13 cellular contexts compared by ENCODE assay signal in the genomic region with DNA sequence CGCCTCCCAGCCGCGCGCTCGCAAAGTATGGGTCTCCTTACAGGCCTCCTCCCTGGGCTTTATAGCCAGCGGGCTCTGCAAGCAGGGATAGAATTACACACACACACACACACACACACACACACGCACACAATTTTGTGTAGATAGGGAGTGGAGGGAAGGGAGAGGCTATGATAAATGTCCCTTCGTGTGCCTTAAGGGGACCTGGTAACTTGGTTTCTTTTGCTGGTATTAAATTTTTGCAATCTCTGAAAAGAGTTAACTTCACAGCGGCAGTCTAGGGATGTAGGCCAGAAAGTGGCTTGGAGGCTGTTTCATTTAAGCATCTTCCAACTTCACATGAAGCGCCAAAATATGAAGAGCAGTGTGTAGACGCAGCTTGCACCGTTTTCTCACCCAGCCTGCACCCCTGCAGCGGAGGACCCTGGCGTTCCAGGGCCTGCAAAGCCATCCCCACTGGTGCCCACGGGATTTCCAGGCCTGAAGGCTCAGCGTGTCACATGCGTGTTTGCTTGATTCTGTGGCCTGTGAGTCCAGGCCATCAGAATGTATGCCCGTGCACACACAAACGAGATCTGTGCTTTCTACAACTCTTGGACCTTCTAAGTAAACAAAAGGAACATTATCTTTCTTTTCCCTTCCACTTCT.
DNase-seq lines count a peak whose midpoint lies in the region; ATAC-seq and TF ChIP-seq lines count a peak whose summit lies in the region.
"Had no signal": no experiment of that assay in that cellular context is flagged by ENCODE, and none has a peak within 500 bp of the region (broad histone marks: within the 10 kb centered on the region; RNA-seq: fewer than 3 reads in every experiment).

No MANE protein-coding gene starts in this region.

- H3K4me1 Mint-ChIP-seq in endothelial cell (ENCODE audit: unreplicated experiment) (peaks cover 3% of the 10 kb centered on the region), nephron progenitor cell (peaks cover 21% of the 10 kb centered on the region), HFFc6 (ENCODE audit: low read depth) (no peaks in the 10 kb centered on the region)

- POLR2A ChIA-PET in HEK293 (lab: Yijun Ruan, JAX): interaction anchor here (0.7 to 2.6 kb wide), 9 partner anchors 11 to 334 kb away, joined by 3 to 12 read pairs (median 6); no protein-coding TSS in a partner anchor

- no peak for ATAC-seq in HG03378 (IDR thresholded peaks at IDR 0.05; ENCODE audit: unreplicated experiment)
- ATAC-seq: CD8-positive, alpha-beta T cell had no signal

- H3K36me3 Mint-ChIP-seq in endothelial cell (ENCODE audit: low read depth, unreplicated experiment) (no peaks in the 10 kb centered on the region), nephron progenitor cell (ENCODE audit: low read depth) (no peaks in the 10 kb centered on the region), HFFc6 (ENCODE audit: low read depth) (no peaks in the 10 kb centered on the region; the same call in 1 of the 2 replicates)
- H3K36me3 Mint-ChIP-seq: CD8-positive, alpha-beta T cell had no signal

- DNase-seq in AG20443 (ENCODE audit: low spot score) (peak; percentile 7), endothelial cell (ENCODE audit: low spot score) (no peak), nephron progenitor cell (no peak), GDM1 (lab: John Stamatoyannopoulos, UW) (no peak), HFFc6 (no peak), caudate nucleus (lab: John Stamatoyannopoulos, UW) (no peak)
- DNase-seq: activated CD4-positive, alpha-beta T cell treated with anti-CD3 and anti-CD28 coated beads, Interleukin-2, amount 50 U/mL, for 4 hours; CD8-positive, alpha-beta T cell; SW 1271 had no signal

- H3K27ac ChIP-seq in HEK293 (ENCODE audit: extremely low read depth, low read depth, low read length) (no peak overlapping the region), caudate nucleus (ENCODE audit: low read depth, low read length) (no peak overlapping the region)

- H3K27me3 Mint-ChIP-seq in endothelial cell (ENCODE audit: unreplicated experiment) (peaks cover 11% of the 10 kb centered on the region), nephron progenitor cell (ENCODE audit: low read depth, poor library complexity) (peaks cover 14% of the 10 kb centered on the region), HFFc6 (ENCODE audit: insufficient read depth) (no peaks in the 10 kb centered on the region)

- no peak for TF ChIP-seq CTCF in HEK293 (tag by site-specific recombination; IDR thresholded peaks at IDR 0.05)
- TF ChIP-seq CTCF in endothelial cell (IDR thresholded peaks at IDR 0.05; ENCODE audit: unreplicated experiment): no peak
- no peak for TF ChIP-seq CTCF in nephron progenitor cell (IDR thresholded peaks at IDR 0.05)
- no peak for TF ChIP-seq CTCF in HFFc6 (IDR thresholded peaks at IDR 0.05)

- no peaks in the 10 kb centered on the region for H3K36me3 ChIP-seq in HEK293 (ENCODE audit: control insufficient read depth in 2 of 2, insufficient read depth in 1 of 2, low read length in 2 of 2)
- H3K36me3 ChIP-seq: thyroid gland had no signal

- CTCF ChIA-PET in HEK293 (lab: Yijun Ruan, JAX): interaction anchor here (0.6 to 1.3 kb wide), 5 partner anchors 20 to 272 kb away, joined by 3 to 4 read pairs (median 3); no protein-coding TSS in a partner anchor

- H3K4me1 ChIP-seq in HEK293 (ENCODE audit: control insufficient read depth, insufficient read depth, low read length): peaks cover 19% of the 10 kb centered on the region

- peak overlapping the region; percentile 24 for H3K4me3 Mint-ChIP-seq in endothelial cell (ENCODE audit: unreplicated experiment)
- H3K4me3 Mint-ChIP-seq in nephron progenitor cell: peak overlapping the region; percentile 8
- no peak overlapping the region for H3K4me3 Mint-ChIP-seq in HFFc6
- H3K4me3 Mint-ChIP-seq: CD8-positive, alpha-beta T cell had no signal

- no peaks in the 10 kb centered on the region for H3K9me3 Mint-ChIP-seq in endothelial cell (ENCODE audit: unreplicated experiment)
- H3K9me3 Mint-ChIP-seq in nephron progenitor cell: no peaks in the 10 kb centered on the region
- peaks cover 11% of the 10 kb centered on the region; the same call in 1 of the 2 replicates for H3K9me3 Mint-ChIP-seq in HFFc6
- H3K9me3 Mint-ChIP-seq: activated naive CD4-positive, alpha-beta T cell treated with anti-CD3 and anti-CD28 coated beads for 36 hours; CD8-positive, alpha-beta T cell had no signal

- H3K4me3 ChIP-seq in HEK293 (ENCODE audit: low read depth, low read length): no peak overlapping the region

- no peak overlapping the region for H3K27ac Mint-ChIP-seq in endothelial cell (ENCODE audit: unreplicated experiment)
- H3K27ac Mint-ChIP-seq in nephron progenitor cell: peak overlapping the region; percentile 26
- no peak overlapping the region for H3K27ac Mint-ChIP-seq in HFFc6
- H3K27ac Mint-ChIP-seq: activated naive CD4-positive, alpha-beta T cell treated with anti-CD3 and anti-CD28 coated beads for 36 hours; CD8-positive, alpha-beta T cell had no signal

- no peaks in the 10 kb centered on the region for H3K9me3 ChIP-seq in HEK293 (ENCODE audit: control insufficient read depth, insufficient read depth, low read depth, low read length)
- H3K9me3 ChIP-seq: thyroid gland had no signal

TF ChIP-seq in HEK293, 187 proteins besides CTCF, POLR2A, EP300 and RAD21 (continues in another document):
- TF ChIP-seq ZNF626 (tag by site-specific recombination; IDR thresholded peaks at IDR 0.05): no peak
- TF ChIP-seq, protein P1, sequence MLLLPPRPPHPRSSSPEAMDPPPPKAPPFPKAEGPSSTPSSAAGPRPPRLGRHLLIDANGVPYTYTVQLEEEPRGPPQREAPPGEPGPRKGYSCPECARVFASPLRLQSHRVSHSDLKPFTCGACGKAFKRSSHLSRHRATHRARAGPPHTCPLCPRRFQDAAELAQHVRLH (tag by site-specific recombination; IDR thresholded peaks at IDR 0.05): peak; percentile 57; the same call in 1 of the 2 replicates
- peak; percentile 56 for TF ChIP-seq SP2 (tag by site-specific recombination; IDR thresholded peaks at IDR 0.05)
- peak; percentile 9; the same call in 1 of the 2 replicates for TF ChIP-seq ZNF561 (tag by site-specific recombination; IDR thresholded peaks at IDR 0.05; ENCODE audit: borderline replicate concordance)
- TF ChIP-seq ZSCAN4 (tag by site-specific recombination; IDR thresholded peaks at IDR 0.05): peak; percentile 87
- peak; percentile 31; the same call in 1 of the 2 replicates for TF ChIP-seq ZBTB11 (tag by site-specific recombination; conservative IDR thresholded peaks at IDR 0.05; ENCODE audit: low read depth)
- TF ChIP-seq TRIM28 (IDR thresholded peaks at IDR 0.05; ENCODE audit: borderline replicate concordance, low read length): no peak
- TF ChIP-seq ZNF211 (tag by site-specific recombination; IDR thresholded peaks at IDR 0.05; ENCODE audit: low read depth): no peak
- TF ChIP-seq ZSCAN30 (tag by site-specific recombination; IDR thresholded peaks at IDR 0.05): peak; percentile 35; the same call in 1 of the 2 replicates
- no peak for TF ChIP-seq PRDM1 (tag by site-specific recombination; IDR thresholded peaks at IDR 0.05)
- TF ChIP-seq ZNF510 (tag by site-specific recombination; IDR thresholded peaks at IDR 0.05; ENCODE audit: insufficient replicate concordance): no peak
- no peak for TF ChIP-seq KLF10 (tag by site-specific recombination; IDR thresholded peaks at IDR 0.05)
